15 cellular contexts compared by ENCODE assay signal in the genomic region with DNA sequence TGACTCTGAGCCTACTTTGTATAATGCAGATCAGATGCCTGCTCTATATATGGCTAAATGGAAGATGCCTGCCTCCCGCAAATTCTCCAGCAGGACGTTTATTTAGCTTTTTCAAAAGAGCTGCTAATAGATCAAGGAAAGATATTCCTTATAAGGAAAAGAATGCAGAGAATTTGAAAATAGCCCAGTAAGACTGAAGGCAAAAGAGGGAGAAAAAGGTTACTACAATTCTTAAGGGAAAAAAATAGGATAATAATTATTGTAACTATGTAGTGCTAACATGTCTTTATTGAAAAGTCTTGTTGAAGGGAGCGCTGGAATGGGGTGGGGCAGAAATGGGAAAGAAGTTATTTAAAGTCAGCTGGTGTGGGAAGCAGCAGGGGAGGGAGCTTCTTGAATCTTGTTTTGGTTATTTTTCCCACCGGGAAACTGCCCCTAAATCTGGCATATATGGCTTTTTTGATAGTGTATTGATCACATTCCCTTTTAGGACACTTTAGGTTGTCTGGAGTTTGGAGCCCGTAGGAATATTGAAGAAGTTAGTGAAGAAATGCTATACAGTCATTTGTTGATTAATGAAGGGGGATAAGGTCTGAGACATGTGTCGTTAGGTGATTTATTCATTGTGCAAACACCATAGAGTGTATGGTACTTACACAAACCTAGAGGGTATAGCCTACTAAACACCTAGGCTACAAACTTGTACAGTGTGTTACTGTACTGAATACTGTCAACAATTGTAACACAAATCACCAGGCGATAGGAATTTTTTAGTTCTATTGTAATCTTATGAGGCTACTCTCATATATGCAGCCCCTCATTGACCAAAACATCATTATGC. TPM values are rescaled to one million over a fixed set of nuclear protein-coding genes. Genes with fewer than 3 reads are reported as not detected.
DNase-seq lines count a peak whose midpoint lies in the region; ATAC-seq and TF ChIP-seq lines count a peak whose summit lies in the region.
"Had no signal": no experiment of that assay in that cellular context is flagged by ENCODE, and none has a peak within 500 bp of the region (broad histone marks: within the 10 kb centered on the region; RNA-seq: fewer than 3 reads in every experiment).

No MANE protein-coding gene starts in this region.

- H3K27ac Mint-ChIP-seq in WTC11 = peak overlapping the region; percentile 97
- H3K27ac Mint-ChIP-seq: activated naive CD4-positive, alpha-beta T cell treated with anti-CD3 and anti-CD28 coated beads, Interleukin-2, amount 50 U/mL, for 24 hours; IgD-negative memory B cell had no signal

- H3K36me3 Mint-ChIP-seq in WTC11 = peaks cover 47% of the 10 kb centered on the region
- H3K36me3 Mint-ChIP-seq: activated naive CD4-positive, alpha-beta T cell treated with anti-CD3 and anti-CD28 coated beads, Interleukin-2, amount 50 U/mL, for 24 hours; IgD-negative memory B cell had no signal

- peaks cover 7% of the 10 kb centered on the region for H3K36me3 ChIP-seq in iPS-15b (ENCODE audit: control insufficient read depth, insufficient read depth, low read length)
- H3K36me3 ChIP-seq in gastrocnemius medialis = no peaks in the 10 kb centered on the region
- no peaks in the 10 kb centered on the region for H3K36me3 ChIP-seq in WERI-Rb-1

- CTCF ChIA-PET in WTC11 (lab: Charles Lee) = interaction anchor here (1.0 to 7.7 kb wide), 7 partner anchors 21 to 303 kb away, joined by 3 to 131 read pairs (median 7); no protein-coding TSS in a partner anchor

- no peak for TF ChIP-seq POLR2A in gastrocnemius medialis (IDR thresholded peaks at IDR 0.05)

- H3K27ac ChIP-seq in gastrocnemius medialis = peak overlapping the region; percentile 86 to 96 (median 91)
- H3K27ac ChIP-seq in WERI-Rb-1 = no peak overlapping the region
- H3K27ac ChIP-seq: foreskin keratinocyte, VCaP had no signal

- peaks cover 68% of the 10 kb centered on the region for H3K4me1 Mint-ChIP-seq in WTC11

- POLR2A ChIA-PET in WTC11 (lab: Charles Lee) = interaction anchor here (0.7 to 2.0 kb wide), 9 partner anchors 9 to 286 kb away, joined by 3 to 7 read pairs (median 4); no protein-coding TSS in a partner anchor

- H3K27me3 Mint-ChIP-seq in WTC11 (ENCODE audit: low read depth) = no peaks in the 10 kb centered on the region; the same call in 1 of the 2 replicates

- H3K4me3 Mint-ChIP-seq in WTC11 = peak overlapping the region; percentile 97
- H3K4me3 Mint-ChIP-seq: activated naive CD4-positive, alpha-beta T cell treated with anti-CD3 and anti-CD28 coated beads, Interleukin-2, amount 50 U/mL, for 24 hours had no signal

- DNase-seq in EH (ENCODE audit: low read depth) (peak; percentile 67), WTC11 (ENCODE audit: low spot score) (no peak), gastrocnemius medialis (no peak), NCI-H1105 (lab: John Stamatoyannopoulos, UW) (no peak), WERI-Rb-1 (no peak), NCI-H146 (lab: John Stamatoyannopoulos, UW) (no peak)
- DNase-seq: foreskin keratinocyte; NCI-H524 treated with DMSO at 0.1 percent for 48 hours; small intestine; stimulated activated naive CD4-positive, alpha-beta T cell treated with Interleukin-2 at 50 U/mL for 16 hours had no signal

- H3K4me3 ChIP-seq in iPS-15b (ENCODE audit: low read depth, low read length) = peak overlapping the region; percentile 90
- peak overlapping the region; percentile 71 to 93 (median 83) for H3K4me3 ChIP-seq in gastrocnemius medialis
- no peak overlapping the region for H3K4me3 ChIP-seq in WERI-Rb-1 (ENCODE audit: low read depth, low read length)

- no peaks in the 10 kb centered on the region for H3K9me3 Mint-ChIP-seq in WTC11
- H3K9me3 Mint-ChIP-seq: activated naive CD4-positive, alpha-beta T cell treated with anti-CD3 and anti-CD28 coated beads, Interleukin-2, amount 50 U/mL, for 24 hours; IgD-negative memory B cell had no signal

- peaks cover 34% of the 10 kb centered on the region for H3K4me1 ChIP-seq in iPS-15b (ENCODE audit: control insufficient read depth, insufficient read depth, low read length)
- H3K4me1 ChIP-seq in gastrocnemius medialis = peaks cover 50 to 62% of the 10 kb centered on the region in 2 donors

- TF ChIP-seq CTCF in WTC11 (IDR thresholded peaks at IDR 0.05) (no peak), gastrocnemius medialis (IDR thresholded peaks at IDR 0.05 in 4 of 5, conservative IDR thresholded peaks at IDR 0.05 in 1 of 5) (no peak), WERI-Rb-1 (IDR thresholded peaks at IDR 0.05; ENCODE audit: low read depth, low read length) (no peak)

- no peak overlapping the region for H3K9ac ChIP-seq in iPS-15b (ENCODE audit: low read depth, low read length)

- no peaks in the 10 kb centered on the region for H3K9me3 ChIP-seq in iPS-15b (ENCODE audit: control insufficient read depth, insufficient read depth, low read length)
- H3K9me3 ChIP-seq in gastrocnemius medialis = no peaks in the 10 kb centered on the region
- H3K9me3 ChIP-seq in WERI-Rb-1 (ENCODE audit: severe bottlenecking) = no peaks in the 10 kb centered on the region

- ATAC-seq in WTC11 (no peak), gastrocnemius medialis (no peak), HG03457 (IDR thresholded peaks at IDR 0.05; ENCODE audit: unreplicated experiment) (no peak)
- ATAC-seq: foreskin keratinocyte had no signal

- in situ Hi-C loops in gastrocnemius medialis (cut with MboI; ENCODE audit: low sequenced_read_pairs in 4 of 4) = no loop called here

- H3K27me3 ChIP-seq in iPS-15b (ENCODE audit: control insufficient read depth, insufficient read depth, low read length) (peaks cover 2% of the 10 kb centered on the region), gastrocnemius medialis (peaks cover 0 to 28% (median 6%) of the 10 kb centered on the region in 3 donors), WERI-Rb-1 (ENCODE audit: insufficient read depth, low read depth, severe bottlenecking) (peaks cover 25% of the 10 kb centered on the region)
- H3K27me3 ChIP-seq: foreskin keratinocyte had no signal

- intact Hi-C loops in gastrocnemius medialis (cut with DNase I; ENCODE audit: low total_unique reads) = loop anchor here (5.0 to 10.0 kb wide), 3 partner anchors 109 to 459 kb away; a partner anchor contains a TSS

TF ChIP-seq in WTC11, 78 proteins besides CTCF, POLR2A, EP300 and RAD21:
- TF ChIP-seq TCF7 (CRISPR knock-in tag; IDR thresholded peaks at IDR 0.05; ENCODE audit: low read depth) (no peak), ELF4 (CRISPR knock-in tag; IDR thresholded peaks at IDR 0.05; ENCODE audit: low read depth) (no peak), FOXP1 (CRISPR knock-in tag; IDR thresholded peaks at IDR 0.05; ENCODE audit: borderline replicate concordance) (no peak), ZNF416 (CRISPR knock-in tag; IDR thresholded peaks at IDR 0.05) (0 out of 2 replicates have a peak, but pooled peaks have one; percentile 22), ZNF671 (CRISPR knock-in tag; IDR thresholded peaks at IDR 0.05) (peak; percentile 58; the same call in 1 of the 2 replicates), SMAD4 (CRISPR knock-in tag; IDR thresholded peaks at IDR 0.05) (no peak), PRRX2 (CRISPR knock-in tag; IDR thresholded peaks at IDR 0.05) (0 out of 2 replicates have a peak, but pooled peaks have one; percentile 22), MYBL2 (CRISPR knock-in tag; IDR thresholded peaks at IDR 0.05) (no peak)
- TF ChIP-seq, protein P1, sequence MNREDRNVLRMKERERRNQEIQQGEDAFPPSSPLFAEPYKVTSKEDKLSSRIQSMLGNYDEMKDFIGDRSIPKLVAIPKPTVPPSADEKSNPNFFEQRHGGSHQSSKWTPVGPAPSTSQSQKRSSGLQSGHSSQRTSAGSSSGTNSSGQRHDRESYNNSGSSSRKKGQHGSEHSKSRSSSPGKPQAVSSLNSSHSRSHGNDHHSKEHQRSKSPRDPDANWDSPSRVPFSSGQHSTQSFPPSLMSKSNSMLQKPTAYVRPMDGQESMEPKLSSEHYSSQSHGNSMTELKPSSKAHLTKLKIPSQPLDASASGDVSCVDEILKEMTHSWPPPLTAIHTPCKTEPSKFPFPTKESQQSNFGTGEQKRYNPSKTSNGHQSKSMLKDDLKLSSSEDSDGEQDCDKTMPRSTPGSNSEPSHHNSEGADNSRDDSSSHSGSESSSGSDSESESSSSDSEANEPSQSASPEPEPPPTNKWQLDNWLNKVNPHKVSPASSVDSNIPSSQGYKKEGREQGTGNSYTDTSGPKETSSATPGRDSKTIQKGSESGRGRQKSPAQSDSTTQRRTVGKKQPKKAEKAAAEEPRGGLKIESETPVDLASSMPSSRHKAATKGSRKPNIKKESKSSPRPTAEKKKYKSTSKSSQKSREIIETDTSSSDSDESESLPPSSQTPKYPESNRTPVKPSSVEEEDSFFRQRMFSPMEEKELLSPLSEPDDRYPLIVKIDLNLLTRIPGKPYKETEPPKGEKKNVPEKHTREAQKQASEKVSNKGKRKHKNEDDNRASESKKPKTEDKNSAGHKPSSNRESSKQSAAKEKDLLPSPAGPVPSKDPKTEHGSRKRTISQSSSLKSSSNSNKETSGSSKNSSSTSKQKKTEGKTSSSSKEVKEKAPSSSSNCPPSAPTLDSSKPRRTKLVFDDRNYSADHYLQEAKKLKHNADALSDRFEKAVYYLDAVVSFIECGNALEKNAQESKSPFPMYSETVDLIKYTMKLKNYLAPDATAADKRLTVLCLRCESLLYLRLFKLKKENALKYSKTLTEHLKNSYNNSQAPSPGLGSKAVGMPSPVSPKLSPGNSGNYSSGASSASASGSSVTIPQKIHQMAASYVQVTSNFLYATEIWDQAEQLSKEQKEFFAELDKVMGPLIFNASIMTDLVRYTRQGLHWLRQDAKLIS (CRISPR knock-in tag; IDR thresholded peaks at IDR 0.05; ENCODE audit: borderline replicate concordance) = no peak
- TF ChIP-seq, protein P2, sequence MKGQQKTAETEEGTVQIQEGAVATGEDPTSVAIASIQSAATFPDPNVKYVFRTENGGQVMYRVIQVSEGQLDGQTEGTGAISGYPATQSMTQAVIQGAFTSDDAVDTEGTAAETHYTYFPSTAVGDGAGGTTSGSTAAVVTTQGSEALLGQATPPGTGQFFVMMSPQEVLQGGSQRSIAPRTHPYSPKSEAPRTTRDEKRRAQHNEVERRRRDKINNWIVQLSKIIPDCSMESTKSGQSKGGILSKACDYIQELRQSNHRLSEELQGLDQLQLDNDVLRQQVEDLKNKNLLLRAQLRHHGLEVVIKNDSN (CRISPR knock-in tag; IDR thresholded peaks at IDR 0.05) = no peak
TF ChIP-seq in WTC11: peak in this region for 3.

RNA-seq across cellular contexts. Expression of a gene that starts 3.1 kb away (rescaled TPM):
- 370 to 421 TPM (median 382 TPM) in 3 replicates for total RNA-seq in WTC11 (2021)
- total RNA-seq in gastrocnemius medialis = 1,000 to 10,000 TPM in 1 of 4 donors, 100 to 1,000 TPM in 3; 656 to 1,383 (median 909) TPM
